ENCODE assay signal across 9 cellular contexts in genomic region chr7:148912758-148913541, GRCh38. TPM values are rescaled to one million over a fixed set of nuclear protein-coding genes. Genes with fewer than 3 reads are reported as not detected.
A peak's percentile ranks its signal among the peaks of the same experiment; 100 is the strongest.
DNase-seq lines count a peak whose midpoint lies in the region; ATAC-seq and TF ChIP-seq lines count a peak whose summit lies in the region.
"Had no signal": no experiment of that assay in that cellular context is flagged by ENCODE, and none has a peak within 500 bp of the region (broad histone marks: within the 10 kb centered on the region; RNA-seq: fewer than 3 reads in every experiment).

No MANE protein-coding gene starts in this region.

- H3K9me3 ChIP-seq in psoas muscle, result no peaks in the 10 kb centered on the region
- H3K9me3 ChIP-seq in mesenchymal stem cell (ENCODE audit: control insufficient read depth, low read length), result no peaks in the 10 kb centered on the region
- H3K9me3 ChIP-seq: SJCRH30 had no signal

- no peak overlapping the region for H3K18ac ChIP-seq in mesenchymal stem cell (ENCODE audit: low read depth in 1 of 2, low read length in 2 of 2)

- no peak overlapping the region for H2AFZ ChIP-seq in mesenchymal stem cell (ENCODE audit: low read depth, low read length)

- no peaks in the 10 kb centered on the region for H3K79me1 ChIP-seq in mesenchymal stem cell (replicated peaks; ENCODE audit: low read length, poor library complexity, severe bottlenecking)

- H3K27me3 ChIP-seq in psoas muscle (ENCODE audit: insufficient read depth in 3 of 3, low read length in 2 of 3), result peaks cover 0 to 15% (median 1%) of the 10 kb centered on the region in 3 donors
- peaks cover 27 to 36% of the 10 kb centered on the region in 2 experiments for H3K27me3 ChIP-seq in mesenchymal stem cell (ENCODE audit: control insufficient read depth in 1 of 2, insufficient read depth in 1 of 2, low read length in 2 of 2)
- H3K27me3 ChIP-seq: SJCRH30 had no signal

- H3K4me1 ChIP-seq in psoas muscle (no peaks in the 10 kb centered on the region), mesenchymal stem cell (ENCODE audit: control insufficient read depth, insufficient read depth, low read depth, low read length) (peaks cover 8% of the 10 kb centered on the region)

- 59 to 68% (median 67%) methylated on average over 8 of the region's 8 CpGs for WGBS in psoas muscle, 3 donors
- 88% methylated on average over 6 of the region's 8 CpGs for WGBS in mesenchymal stem cell

- no peak for TF ChIP-seq CTCF in psoas muscle (IDR thresholded peaks at IDR 0.05)

- no peak overlapping the region for H4K91ac ChIP-seq in mesenchymal stem cell (ENCODE audit: low read length)

- intact Hi-C loops in psoas muscle (cut with DNase I), result no loop called here

- H3K14ac ChIP-seq in mesenchymal stem cell (ENCODE audit: low read length in 2 of 2), result no peak overlapping the region

- no peak overlapping the region for H4K8ac ChIP-seq in mesenchymal stem cell (ENCODE audit: low read length)

- DNase-seq in activated T-cell treated with anti-CD3 and anti-CD28 coated beads for 24 hours (ENCODE audit: low read depth) (peak; percentile 60), activated T-cell treated with anti-CD3 and anti-CD28 coated beads for 48 hours (ENCODE audit: low read depth) (peak; percentile 30), psoas muscle (no peak), H4 (ENCODE audit: low spot score) (no peak), mesenchymal stem cell (no peak)
- no peak for DNase-seq in activated T-cell treated with anti-CD3 and anti-CD28 coated beads, Interleukin-2, amount 50 U/mL, for 1 hour
- peak; percentile 46 for DNase-seq in stimulated activated naive CD4-positive, alpha-beta T cell treated with Interleukin-2 at 50 U/mL for 16 hours (lab: John Stamatoyannopoulos, UW)
- DNase-seq: SJCRH30 had no signal

- no peak overlapping the region for H2AK5ac ChIP-seq in mesenchymal stem cell (ENCODE audit: low read length, severe bottlenecking)

- no peak overlapping the region for H3K23ac ChIP-seq in mesenchymal stem cell (ENCODE audit: low read length in 2 of 2)

- H2BK12ac ChIP-seq in mesenchymal stem cell (ENCODE audit: low read length in 2 of 2), result no peak overlapping the region

- H3K36me3 ChIP-seq in psoas muscle (ENCODE audit: insufficient read depth in 1 of 2, low read depth in 1 of 2) (no peaks in the 10 kb centered on the region), mesenchymal stem cell (ENCODE audit: control insufficient read depth in 1 of 2, insufficient read depth in 2 of 2, low read depth in 1 of 2, low read length in 2 of 2) (no peaks in the 10 kb centered on the region)
- H3K36me3 ChIP-seq: SJCRH30 had no signal

- H3K4me3 ChIP-seq in psoas muscle (no peak overlapping the region), mesenchymal stem cell (ENCODE audit: insufficient read depth in 1 of 2, low read depth in 1 of 2, low read length in 2 of 2) (no peak overlapping the region)
- H3K4me3 ChIP-seq: SJCRH30 had no signal

- H3K9ac ChIP-seq in mesenchymal stem cell (ENCODE audit: low read length), result no peak overlapping the region

- no peak overlapping the region for H2BK5ac ChIP-seq in mesenchymal stem cell (ENCODE audit: low read depth, low read length, poor library complexity, severe bottlenecking)

- H3K4me2 ChIP-seq in mesenchymal stem cell (ENCODE audit: low read length, poor library complexity, severe bottlenecking), result no peak overlapping the region

- no peak overlapping the region for H3K27ac ChIP-seq in psoas muscle
- no peak overlapping the region for H3K27ac ChIP-seq in mesenchymal stem cell (ENCODE audit: low read length, poor library complexity, severe bottlenecking)
- H3K27ac ChIP-seq: SJCRH30 had no signal

- H3K4ac ChIP-seq in mesenchymal stem cell (ENCODE audit: low read depth in 1 of 2, low read length in 2 of 2), result no peak overlapping the region

- ATAC-seq in HG03175 (IDR thresholded peaks at IDR 0.05; ENCODE audit: unreplicated experiment) (peak; percentile 38), psoas muscle (no peak)

- H2BK15ac ChIP-seq in mesenchymal stem cell (ENCODE audit: low read depth, poor library complexity, severe bottlenecking), result no peak overlapping the region

- H2BK120ac ChIP-seq in mesenchymal stem cell (ENCODE audit: low read depth, low read length), result no peak overlapping the region

RNA-seq across cellular contexts. Expression of gene EZH2, which starts 28.9 kb away (rescaled TPM):
- total RNA-seq in psoas muscle, result 1 to 10 TPM; 1.9 to 2.5 (median 2.3) TPM
- 1 to 10 TPM; 2.1 to 4.6 (median 3.4) TPM for polyA plus RNA-seq in psoas muscle
- total RNA-seq in H4 (2014; rRNA removed; shearing (Covaris generic)), result 15.2 and 30.6 TPM in 2 replicates
- 5.9 TPM for polyA plus RNA-seq in mesenchymal stem cell (2013, experiment 1 of 2)
- 5.6 TPM for polyA plus RNA-seq in mesenchymal stem cell (2013, experiment 2 of 2)

Comparison
In these comparisons a context has a peak if more than half of its experiments do, and no peak if none do; other contexts are left out.
1. DNase-seq: peak in activated T-cell treated with anti-CD3 and anti-CD28 coated beads for 24 hours (single experiment), activated T-cell treated with anti-CD3 and anti-CD28 coated beads for 48 hours (single experiment) and stimulated activated naive CD4-positive, alpha-beta T cell treated with Interleukin-2 at 50 U/mL for 16 hours (single experiment); none in activated T-cell treated with anti-CD3 and anti-CD28 coated beads, Interleukin-2, amount 50 U/mL, for 1 hour (single experiment), psoas muscle (0 of 2), H4 (single experiment) and mesenchymal stem cell (single experiment).